10 cellular contexts compared by ENCODE assay signal in genomic region chr12:52358575-52359350, GRCh38. TPM values are rescaled to one million over a fixed set of nuclear protein-coding genes. Genes with fewer than 3 reads are reported as not detected.
DNase-seq lines count a peak whose midpoint lies in the region; ATAC-seq and FAIRE-seq lines count a peak whose summit lies in the region.
"Had no signal": no experiment of that assay in that cellular context is flagged by ENCODE, and none has a peak within 500 bp of the region (broad histone marks: within the 10 kb centered on the region; RNA-seq: fewer than 3 reads in every experiment).

No MANE protein-coding gene starts in this region.

- H3K4me3 Mint-ChIP-seq in naive B cell: peak overlapping the region in 5 of 8 donors; percentile 9 to 81 (median 65)

- peaks cover 20 to 37% (median 28%) of the 10 kb centered on the region in 3 donors for H3K4me1 Mint-ChIP-seq in naive B cell

- DNase-seq in activated CD4-positive, CD25-positive, alpha-beta regulatory T cell (lab: John Stamatoyannopoulos, UW): no peak
- DNase-seq in HTR-8/SVneo (ENCODE audit: insufficient read length, low spot score) (peak; percentile 45), naive B cell (peak; percentile 34), NCI-H1105 treated with DMSO at 0.1 percent for 48 hours (lab: John Stamatoyannopoulos, UW) (no peak), NCI-H1436 treated with DMSO at 0.1 percent for 48 hours (lab: John Stamatoyannopoulos, UW) (no peak), nucleus accumbens (lab: John Stamatoyannopoulos, UW) (no peak)

- FAIRE-seq in HTR-8/SVneo (lab: Jason Lieb, UNC): no peak
- FAIRE-seq: A549 had no signal

- H3K27ac Mint-ChIP-seq in naive B cell: peak overlapping the region in 3 of 6 donors; percentile 17 to 57 (median 30)

- H3K9me3 Mint-ChIP-seq in naive B cell: no peaks in the 10 kb centered on the region

- peaks cover 5 to 9% (median 8%) of the 10 kb centered on the region in 3 donors for H3K27me3 Mint-ChIP-seq in naive B cell

- H3K36me3 Mint-ChIP-seq in naive B cell: no peaks in the 10 kb centered on the region

- peak; percentile 51 to 63 for ATAC-seq in activated CD4-positive, CD25-positive, alpha-beta regulatory T cell treated with anti-CD3 and anti-CD28 coated beads, Interleukin-2, amount 50 U/mL, for 24 hours
- ATAC-seq in GM21576 (IDR thresholded peaks at IDR 0.05; ENCODE audit: unreplicated experiment) (peak; percentile 95), naive B cell (ENCODE audit: low read depth in 2 of 2) (peak; percentile 91 to 93)
- ATAC-seq: A549 had no signal

RNA-seq across cellular contexts. Expression of gene KRT85, which starts 8.5 kb away (rescaled TPM):
- polyA plus RNA-seq in naive B cell (ENCODE audit: low read depth in 6 of 6): not detected
- polyA plus RNA-seq: liver had no signal

RNA-seq across cellular contexts. Expression of gene KRT84, which starts 26.7 kb away (rescaled TPM):
- polyA plus RNA-seq in naive B cell (ENCODE audit: low read depth in 6 of 6): not detected
- polyA plus RNA-seq: A549, liver had no signal

RNA-seq across cellular contexts. Expression of gene KRT83, which starts 37.6 kb away (rescaled TPM):
- polyA plus RNA-seq in naive B cell (ENCODE audit: low read depth in 6 of 6): not detected
- polyA plus RNA-seq: liver had no signal

RNA-seq across cellular contexts. Expression of gene KRT82, which starts 47.4 kb away (rescaled TPM):
- not detected for polyA plus RNA-seq in naive B cell (ENCODE audit: low read depth in 6 of 6)
- polyA plus RNA-seq: A549, liver had no signal

Comparison
In these comparisons a context has a peak if more than half of its experiments do, and no peak if none do; other contexts are left out.
1. DNase-seq: peak in HTR-8/SVneo (single experiment) and naive B cell (single experiment); none in activated CD4-positive, CD25-positive, alpha-beta regulatory T cell (0 of 4), NCI-H1105 treated with DMSO at 0.1 percent for 48 hours (single experiment), NCI-H1436 treated with DMSO at 0.1 percent for 48 hours (single experiment) and nucleus accumbens (0 of 56).
2. Peak in every context shown above with its lines, with median percentiles within 50 percentile points of each other: ATAC-seq.